Comparison of ENCODE assay signal across 8 cellular contexts in the genomic region with DNA sequence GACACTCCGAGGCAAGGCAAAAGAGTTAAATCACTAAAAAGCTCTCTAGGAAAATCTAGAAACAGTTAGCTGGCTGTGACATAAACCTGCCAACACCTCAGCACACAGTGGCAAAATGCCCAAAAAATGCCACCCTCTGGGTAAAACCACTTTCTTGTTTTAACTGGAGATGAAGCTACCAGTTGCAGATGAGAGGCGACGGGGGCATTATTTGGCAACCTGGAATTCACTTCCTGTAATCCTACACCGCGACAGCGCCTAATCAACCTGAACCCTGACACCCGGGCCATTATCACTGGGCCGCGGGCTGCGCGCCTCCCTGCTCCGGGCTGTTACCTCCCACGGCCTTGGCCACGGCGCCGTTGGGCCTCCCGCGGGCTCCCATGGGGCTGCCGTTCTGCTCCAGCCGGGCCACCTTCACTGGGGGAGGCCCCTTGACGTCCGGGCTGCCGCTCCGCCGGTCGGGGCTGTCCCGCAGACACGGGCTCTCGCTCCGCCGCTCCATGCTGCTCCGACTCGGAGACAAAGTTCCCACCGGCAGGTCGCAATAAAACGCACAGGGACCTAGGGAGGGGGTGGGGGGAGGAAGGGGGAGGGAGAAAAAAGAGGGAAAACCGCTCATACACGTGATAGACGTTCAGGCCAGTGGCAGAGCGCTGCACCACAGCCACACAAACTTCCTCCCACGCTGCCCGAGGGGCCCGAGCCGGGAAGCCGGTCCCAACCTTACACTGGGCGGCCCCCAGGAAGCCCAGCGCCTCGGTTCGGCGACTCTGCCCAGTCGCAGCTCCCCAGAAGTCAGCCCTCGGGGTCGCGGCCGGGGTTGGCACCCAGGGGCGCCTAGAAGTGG. TPM values are rescaled to one million over a fixed set of nuclear protein-coding genes. Genes with fewer than 3 reads are reported as not detected.
DNase-seq lines count a peak whose midpoint lies in the region; ATAC-seq and TF ChIP-seq lines count a peak whose summit lies in the region.

No MANE protein-coding gene starts in this region.

- H3K9me3 ChIP-seq in breast epithelium: no peaks in the 10 kb centered on the region

- H3K27me3 Mint-ChIP-seq in mesothelial cell of epicardium (ENCODE audit: low read depth): peaks cover 83% of the 10 kb centered on the region

- peak overlapping the region; percentile 17 to 73 (median 63) for H3K4me3 ChIP-seq in breast epithelium

- TF ChIP-seq POLR2A in breast epithelium (IDR thresholded peaks at IDR 0.05): no peak

- CTCF ChIA-PET in GM10248 (lab: Yijun Ruan, JAX): no interaction called here

- DNase-seq in GM10248 (ENCODE audit: extremely low spot score) (peak; percentile 32), NCI-H2171 (lab: John Stamatoyannopoulos, UW) (peak; percentile 47), breast epithelium (ENCODE audit: low spot score in 2 of 2) (no peak), mesothelial cell of epicardium (ENCODE audit: low spot score in 2 of 2, unreplicated experiment in 2 of 2) (peak in 1 of 2 experiments; percentile 55), GM19240 (ENCODE audit: insufficient read length, low spot score) (no peak)
- no peak for DNase-seq in NK-92 treated with Interleukin-12 subunit alpha and Interleukin-12 subunit beta, amount 100 ng/mL, for 24 hours (lab: John Stamatoyannopoulos, UW)

- H3K27ac Mint-ChIP-seq in mesothelial cell of epicardium: no peak overlapping the region

- peaks cover 5 to 70% of the 10 kb centered on the region in 2 donors for H3K27me3 ChIP-seq in breast epithelium

- no peaks in the 10 kb centered on the region for H3K36me3 ChIP-seq in breast epithelium

- no peaks in the 10 kb centered on the region for H3K36me3 Mint-ChIP-seq in mesothelial cell of epicardium

- no peak for TF ChIP-seq CTCF in 22Rv1 (IDR thresholded peaks at IDR 0.05)
- TF ChIP-seq CTCF in GM10248 (IDR thresholded peaks at IDR 0.05; ENCODE audit: control extremely low read depth, extremely low read depth, low read depth, missing control alignments): no peak
- no peak for TF ChIP-seq CTCF in breast epithelium (IDR thresholded peaks at IDR 0.05)
- no peak for TF ChIP-seq CTCF in mesothelial cell of epicardium (IDR thresholded peaks at IDR 0.05; ENCODE audit: unreplicated experiment)

- H3K27ac ChIP-seq in 22Rv1 (peak overlapping the region; percentile 30), breast epithelium (no peak overlapping the region)

- H3K4me3 Mint-ChIP-seq in mesothelial cell of epicardium: peak overlapping the region; percentile 44

- no peak for ATAC-seq in GM21723 (IDR thresholded peaks at IDR 0.05; ENCODE audit: unreplicated experiment)

- peaks cover 10% of the 10 kb centered on the region in 2 donors for H3K4me1 ChIP-seq in breast epithelium

- H3K4me1 Mint-ChIP-seq in mesothelial cell of epicardium: peaks cover 23% of the 10 kb centered on the region

- H3K9me3 Mint-ChIP-seq in mesothelial cell of epicardium: no peaks in the 10 kb centered on the region

- POLR2A ChIA-PET in GM10248 (lab: Yijun Ruan, JAX): no interaction called here

- intact Hi-C loops in breast epithelium (cut with DNase I; ENCODE audit: low total_unique reads): no loop called here

RNA-seq across cellular contexts. Expression of gene SATB2, which starts 2.0 kb away (rescaled TPM):
- total RNA-seq in breast epithelium (10 to 100 TPM in 1 of 3 donors, 1 to 10 TPM in 2; 2.3 to 12.2 (median 8.2) TPM), mesothelial cell of epicardium (3.4 to 4.0 TPM (median 3.8 TPM) in 3 replicates)

Comparison
In these comparisons a context has a peak if more than half of its experiments do, and no peak if none do; other contexts are left out.
1. DNase-seq: peak in GM10248 (single experiment) and NCI-H2171 (single experiment); none in breast epithelium (0 of 2), GM19240 (single experiment) and NK-92 treated with Interleukin-12 subunit alpha and Interleukin-12 subunit beta, amount 100 ng/mL, for 24 hours (single experiment).